Comparison of ENCODE assay signal across 8 cellular contexts in the genomic region with DNA sequence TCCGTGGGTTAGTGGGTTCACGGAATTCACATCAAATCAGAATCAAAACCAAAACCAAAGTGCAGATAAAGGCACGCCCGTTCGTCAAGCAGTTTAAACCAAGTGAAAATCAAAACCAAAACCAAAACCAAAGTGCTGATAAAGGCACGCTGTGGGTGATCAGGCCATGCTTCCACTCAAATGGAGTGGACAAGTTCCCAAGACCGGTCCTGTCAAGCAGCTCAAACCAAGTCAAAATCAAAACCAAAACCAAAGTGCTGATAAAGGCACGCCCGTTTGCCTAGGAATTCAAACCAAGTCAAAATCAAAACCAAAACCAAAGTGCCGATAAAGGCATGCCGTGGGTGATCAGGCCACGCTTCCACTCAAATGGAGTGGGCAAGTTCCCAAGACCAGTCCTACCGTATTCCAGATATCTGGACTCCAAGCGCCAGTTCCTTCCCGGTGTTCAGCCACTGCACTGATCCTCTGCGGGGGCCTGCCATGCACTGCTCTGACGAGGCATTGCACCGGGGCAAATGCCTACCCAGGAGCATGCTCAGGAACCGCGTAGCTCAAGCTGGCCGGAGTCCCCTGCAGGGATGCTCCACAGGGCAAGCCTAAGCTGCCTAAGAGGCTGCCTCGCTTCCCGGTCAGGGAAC. TPM values are rescaled to one million over a fixed set of nuclear protein-coding genes. Genes with fewer than 3 reads are reported as not detected.
DNase-seq lines count a peak whose midpoint lies in the region; ATAC-seq, FAIRE-seq and TF ChIP-seq lines count a peak whose summit lies in the region.
"Not testable (repeated sequence)": the region's sequence is repeated elsewhere in the genome, so short reads cannot be mapped to it uniquely, and the experiment has no call there.

No MANE protein-coding gene starts in this region.

- POLR2A ChIA-PET in HCT116 (lab: Charles Lee); GM12878 (lab: Charles Lee): not testable (repeated sequence)
- POLR2A ChIA-PET in OCI-LY7 (lab: Charles Lee) = interaction anchor here (0.7 kb wide), 1 partner anchor 109 kb away, joined by 3 read pairs; no protein-coding TSS in a partner anchor

- not testable (repeated sequence) for H3K9me3 Mint-ChIP-seq in osteocyte (ENCODE audit: unreplicated experiment)

- not testable (repeated sequence) for H3K27me3 ChIP-seq in HCT116 (ENCODE audit: insufficient read depth, low read length); GM12878 (replicated peaks in 1 of 2; ENCODE audit: control insufficient read depth in 2 of 2, insufficient read depth in 2 of 2, low read length in 1 of 2); left ventricle myocardium inferior (ENCODE audit: low read depth)

- H4K20me1 ChIP-seq in HCT116 (ENCODE audit: insufficient read depth); OCI-LY7 (ENCODE audit: insufficient read depth, low read length); GM12878 (ENCODE audit: control insufficient read depth, insufficient read depth): not testable (repeated sequence)

- not testable (repeated sequence) for H3K36me3 ChIP-seq in HCT116 (ENCODE audit: control insufficient read depth in 1 of 2, insufficient read depth in 2 of 2, low read length in 2 of 2); OCI-LY7 (ENCODE audit: insufficient read depth, low read length); GM12878 (ENCODE audit: control insufficient read depth in 2 of 2, insufficient read depth in 2 of 2, low read length in 1 of 2); left ventricle myocardium inferior

- not testable (repeated sequence) for H3K36me3 Mint-ChIP-seq in osteocyte (ENCODE audit: unreplicated experiment)

- in situ Hi-C loops in GM12878 (cut with MboI) = not testable (repeated sequence)

- H3K4me3 ChIP-seq in AG09309 (ENCODE audit: control insufficient read depth, low read depth, low read length) (peak overlapping the region; percentile 34), HCT116 (replicated peaks in 1 of 2; ENCODE audit: low read depth in 1 of 2, low read length in 2 of 2) (peak overlapping the region; percentile 19 to 35), OCI-LY7 (ENCODE audit: low read depth, low read length, poor library complexity, severe bottlenecking) (peak overlapping the region; percentile 47), GM12878 (peak overlapping the region; percentile 54), left ventricle myocardium inferior (peak overlapping the region; percentile 62)

- BruUV-seq in HCT116 (replicated peaks; lab: Mats Ljungman, UMichigan); OCI-LY7 (replicated peaks; lab: Mats Ljungman, UMichigan); GM12878 (replicated peaks; lab: Mats Ljungman, UMichigan): not testable (repeated sequence)

- not testable (repeated sequence) for TF ChIP-seq RAD21 in HCT116 (IDR thresholded peaks at IDR 0.05; ENCODE audit: low read depth); GM12878 (IDR thresholded peaks at IDR 0.05; ENCODE audit: insufficient read depth, low read depth, low read length)

- not testable (repeated sequence) for H3K4me3 Mint-ChIP-seq in osteocyte (ENCODE audit: unreplicated experiment)

- not testable (repeated sequence) for H3K27ac Mint-ChIP-seq in osteocyte (ENCODE audit: unreplicated experiment)

- not testable (repeated sequence) for TF ChIP-seq EP300 in GM12878 (IDR thresholded peaks at IDR 0.05; ENCODE audit: borderline replicate concordance in 1 of 2, control insufficient read depth in 1 of 2, low read depth in 2 of 2, low read length in 2 of 2)

- FAIRE-seq in GM12878 (lab: Jason Lieb, UNC) = peak; percentile 87

- H3K79me2 ChIP-seq in HCT116 (ENCODE audit: insufficient read depth, low read length); OCI-LY7 (ENCODE audit: insufficient read depth, low read depth, low read length); GM12878 (ENCODE audit: control insufficient read depth, insufficient read depth, low read length): not testable (repeated sequence)

- H3K27me3 Mint-ChIP-seq in osteocyte (ENCODE audit: unreplicated experiment) = peaks cover 44% of the 10 kb centered on the region

- H3K4me2 ChIP-seq in HCT116 (ENCODE audit: low read length) (peak overlapping the region; percentile 61), OCI-LY7 (ENCODE audit: low read length) (peak overlapping the region; percentile 70), GM12878 (ENCODE audit: control insufficient read depth, insufficient read depth) (peak overlapping the region; percentile 83)

- RAD21 ChIA-PET in HCT116 (lab: Charles Lee; ENCODE audit: low non-redundant PET in 1 of 2, low total read pairs in 2 of 2, uncharacterized antibody in 2 of 2, unreplicated experiment in 2 of 2) = not testable (repeated sequence)
- RAD21 ChIA-PET in GM12878 (lab: Charles Lee; ENCODE audit: unreplicated experiment) = interaction anchor here (1.4 kb wide), 1 partner anchor 1340 kb away, joined by 3 read pairs; no protein-coding TSS in a partner anchor

- H2AFZ ChIP-seq in HCT116 (ENCODE audit: low read depth, low read length, poor library complexity, severe bottlenecking) = peak overlapping the region; percentile 74
- H2AFZ ChIP-seq in OCI-LY7 (ENCODE audit: low read length) = peak overlapping the region; percentile 69; the same call in 1 of the 2 replicates
- peak overlapping the region; percentile 90 for H2AFZ ChIP-seq in GM12878 (ENCODE audit: control insufficient read depth, low read depth, low read length)

- TF ChIP-seq POLR2A in HCT116 (IDR thresholded peaks at IDR 0.05; ENCODE audit: borderline replicate concordance, extremely low read depth, insufficient read depth, insufficient read length); GM12878 (IDR thresholded peaks at IDR 0.05; ENCODE audit: low read depth, low read length): not testable (repeated sequence)

- H3K4me1 Mint-ChIP-seq in osteocyte (ENCODE audit: unreplicated experiment) = not testable (repeated sequence)

- peak; percentile 37; the same call in 1 of the 2 replicates for ATAC-seq in HCT116
- ATAC-seq in GM12878 = peak; percentile 63

- not testable (repeated sequence) for H3K4me1 ChIP-seq in HCT116 (ENCODE audit: control insufficient read depth in 1 of 2, insufficient read depth in 2 of 2, low read length in 2 of 2); left ventricle myocardium inferior
- H3K4me1 ChIP-seq in OCI-LY7 (ENCODE audit: insufficient read depth, low read length, poor library complexity, severe bottlenecking) (peaks cover 44% of the 10 kb centered on the region), GM12878 (ENCODE audit: control insufficient read depth, insufficient read depth, low read length) (peaks cover 28% of the 10 kb centered on the region)

- H3K27ac ChIP-seq in HCT116 (ENCODE audit: low read depth, low read length); OCI-LY7 (ENCODE audit: low read depth, low read length, poor library complexity, severe bottlenecking): not testable (repeated sequence)
- H3K27ac ChIP-seq in GM12878 (ENCODE audit: control insufficient read depth, insufficient read depth) = peak overlapping the region; percentile 60
- H3K27ac ChIP-seq in left ventricle myocardium inferior (replicated peaks) = peak overlapping the region; percentile 72

- not testable (repeated sequence) for H3K9me2 ChIP-seq in HCT116 (ENCODE audit: insufficient read depth); OCI-LY7 (ENCODE audit: insufficient read depth, low read length)

- not testable (repeated sequence) for H3K9me3 ChIP-seq in HCT116 (ENCODE audit: control insufficient read depth in 1 of 2, insufficient read depth in 1 of 2, low read depth in 1 of 2, low read length in 2 of 2); OCI-LY7 (ENCODE audit: low read length); GM12878 (replicated peaks; ENCODE audit: control insufficient read depth, insufficient read depth, low read length); left ventricle myocardium inferior (replicated peaks)

- not testable (repeated sequence) for H3K9ac ChIP-seq in HCT116 (ENCODE audit: low read length)
- peak overlapping the region; percentile 36; the same call in 1 of the 2 replicates for H3K9ac ChIP-seq in GM12878 (ENCODE audit: control insufficient read depth, insufficient read depth, low read length)

- SMC1A ChIA-PET in GM12878 (lab: Charles Lee; ENCODE audit: uncharacterized antibody, unreplicated experiment) = not testable (repeated sequence)

- WGBS in GM12878 (ENCODE audit: insufficient coverage, insufficient replicate concordance, low lambda C conversion rate, missing lambda C conversion rate) = 36% methylated on average over 23 of the region's 23 CpGs

- peak; percentile 3 for DNase-seq in AG09309 (ENCODE audit: low read depth)
- not testable (repeated sequence) for DNase-seq in HCT116 (ENCODE audit: low read depth, low spot score); left ventricle myocardium inferior
- DNase-seq in OCI-LY7 (ENCODE audit: low spot score) = peak; percentile 49
- DNase-seq in activated CD4-positive, alpha-beta T cell treated with anti-CD3 and anti-CD28 coated beads, Interleukin-2, amount 50 U/mL, for 48 hours = peak; percentile 48 to 64
- DNase-seq in GM12878 (ENCODE audit: low read depth, low spot score) = peak; percentile 67
- DNase-seq in osteocyte (ENCODE audit: extremely low spot score, unreplicated experiment) = peak; percentile 32
- peak; percentile 16 to 22 for DNase-seq in stimulated activated CD8-positive, alpha-beta memory T cell treated with anti-CD3 and anti-CD28 coated beads, Interleukin-2, amount 100 ng/mL, for 1 hour (ENCODE audit: low read depth in 2 of 2)

- CTCF ChIA-PET in HCT116 (lab: Charles Lee); OCI-LY7 (lab: Charles Lee; ENCODE audit: unreplicated experiment): not testable (repeated sequence)
- CTCF ChIA-PET in GM12878 (lab: Yijun Ruan, JAX) = interaction anchor here (1.1 to 1.5 kb wide), 2 partner anchors 19 to 43 kb away, joined by 3 to 4 read pairs; no protein-coding TSS in a partner anchor

- TF ChIP-seq CTCF in AG09309 (IDR thresholded peaks at IDR 0.05; ENCODE audit: control insufficient read depth, insufficient read depth, low read depth, low read length, missing control alignments); HCT116 (IDR thresholded peaks at IDR 0.05 in 2 of 3, conservative IDR thresholded peaks at IDR 0.05 in 1 of 3; ENCODE audit: borderline replicate concordance in 1 of 3, insufficient read depth in 1 of 3, low read depth in 2 of 3, low read length in 2 of 3); OCI-LY7 (conservative IDR thresholded peaks at IDR 0.05; ENCODE audit: low read length); GM12878 (IDR thresholded peaks at IDR 0.05 in 2 of 3, conservative IDR thresholded peaks at IDR 0.05 in 1 of 3; ENCODE audit: control insufficient read depth in 2 of 3, extremely low read depth in 1 of 3, insufficient read depth in 1 of 3, low read depth in 3 of 3, low read length in 3 of 3); left ventricle myocardium inferior (IDR thresholded peaks at IDR 0.05; ENCODE audit: borderline replicate concordance); osteocyte (IDR thresholded peaks at IDR 0.05): not testable (repeated sequence)

- intact Hi-C loops in HCT116 (cut with micrococcal nuclease); OCI-LY7 (cut with micrococcal nuclease; ENCODE audit: unreplicated experiment); left ventricle myocardium inferior (cut with micrococcal nuclease): not testable (repeated sequence)
- intact Hi-C loops in GM12878 (cut with micrococcal nuclease; ENCODE audit: unreplicated experiment) = loop anchor here (2.0 to 10.0 kb wide), 2 partner anchors 20 to 140 kb away; a partner anchor contains a TSS

RNA-seq across cellular contexts. Expression of a gene that starts 23.3 kb away (rescaled TPM):
- total RNA-seq in HCT116 (2021; ENCODE audit: unreplicated experiment) (not detected), OCI-LY7 (2022) (not detected in 2 replicates), GM12878 (2014; rRNA removed) (not detected in 2 replicates), GM12878 (2014; rRNA removed; fragmentation: Illumina TruSeq; extraction: Trizol) (not detected in 2 replicates), GM12878 (2021) (not detected in 2 replicates), left ventricle myocardium inferior (not detected), osteocyte (not detected in 2 replicates)
- polyA plus RNA-seq in HCT116 (2012) = not detected in 2 replicates
- not detected in 2 replicates for total RNA-seq in OCI-LY7 (2014; rRNA removed; shearing (Covaris generic))
- total RNA-seq in GM12878 (2013; cell fraction: nucleolus; rRNA removed) = not detected in 2 replicates
- polyA plus RNA-seq in GM12878 (2011; ENCODE audit: low read depth) = not detected
- polyA plus RNA-seq in GM12878 (2011; rRNA removed) (not detected in 2 replicates), GM12878 (2014; fragmentation: Illumina TruSeq; extraction: Trizol) (not detected in 2 replicates), GM12878 (2014; fragmentation: Nextera tagmentation; extraction: Ambion mirVana) (under 1 TPM in 1 of 2 experiments, not detected in 1; 0.13 TPM), GM12878 (2014; rRNA removed) (not detected in 2 replicates), GM12878 (2016; fragmentation: Nextera tagmentation; extraction: Ambion mirVana) (not detected)
- not detected in 2 replicates for polyA plus RNA-seq in GM12878 (2011; cell fraction: cytosol; rRNA removed)
- not detected in 2 replicates for polyA plus RNA-seq in GM12878 (2011; cell fraction: nucleus; rRNA removed)
- polyA plus RNA-seq in GM12878 (2012) = 0.09 TPM in 1 of 2 replicates, not detected in the other
- not detected in 2 replicates for polyA minus RNA-seq in GM12878 (2011; rRNA and poly(A)+ RNA removed)
- polyA minus RNA-seq in GM12878 (2011; cell fraction: cytosol; rRNA and poly(A)+ RNA removed) = not detected in 2 replicates
- not detected in 2 replicates for polyA minus RNA-seq in GM12878 (2011; cell fraction: nucleus; rRNA and poly(A)+ RNA removed)

RNA-seq across cellular contexts. Expression of a gene that starts 26.7 kb away (rescaled TPM):
- 60.4 TPM for total RNA-seq in HCT116 (2021; ENCODE audit: unreplicated experiment)
- polyA plus RNA-seq in HCT116 (2012) = 52.9 and 54.6 TPM in 2 replicates
- total RNA-seq in OCI-LY7 (2014; rRNA removed; shearing (Covaris generic)) = 84.6 and 111 TPM in 2 replicates
- 156 and 162 TPM in 2 replicates for total RNA-seq in OCI-LY7 (2022)
- 58.7 and 64.4 TPM in 2 replicates for total RNA-seq in GM12878 (2013; cell fraction: nucleolus; rRNA removed)
- total RNA-seq in GM12878 (2014; rRNA removed) = 73.0 and 90.1 TPM in 2 replicates
- 30.0 and 36.1 TPM in 2 replicates for total RNA-seq in GM12878 (2014; rRNA removed; fragmentation: Illumina TruSeq; extraction: Trizol)
- total RNA-seq in GM12878 (2021) = 87.6 and 91.5 TPM in 2 replicates
- polyA plus RNA-seq in GM12878 (2011; ENCODE audit: low read depth) = 19.8 TPM
- 32.2 and 59.4 TPM in 2 replicates for polyA plus RNA-seq in GM12878 (2011; rRNA removed)
- polyA plus RNA-seq in GM12878 (2011; cell fraction: cytosol; rRNA removed) = 69.1 and 75.3 TPM in 2 replicates
- polyA plus RNA-seq in GM12878 (2011; cell fraction: nucleus; rRNA removed) = 110 and 152 TPM in 2 replicates
- polyA plus RNA-seq in GM12878 (2012) = 35.8 and 37.7 TPM in 2 replicates
- 21.4 and 56.1 TPM in 2 replicates for polyA plus RNA-seq in GM12878 (2014; fragmentation: Illumina TruSeq; extraction: Trizol)
- polyA plus RNA-seq in GM12878 (2014; fragmentation: Nextera tagmentation; extraction: Ambion mirVana) = 1 to 10 TPM; 2.1 to 5.0 TPM
- 54.9 and 66.6 TPM in 2 replicates for polyA plus RNA-seq in GM12878 (2014; rRNA removed)
- polyA plus RNA-seq in GM12878 (2016; fragmentation: Nextera tagmentation; extraction: Ambion mirVana) = 10 to 100 TPM; 89.1 to 98.6 TPM
- 137 and 178 TPM in 2 replicates for polyA minus RNA-seq in GM12878 (2011; rRNA and poly(A)+ RNA removed)
- polyA minus RNA-seq in GM12878 (2011; cell fraction: cytosol; rRNA and poly(A)+ RNA removed) = 57.7 and 67.1 TPM in 2 replicates
- polyA minus RNA-seq in GM12878 (2011; cell fraction: nucleus; rRNA and poly(A)+ RNA removed) = 47.6 and 76.1 TPM in 2 replicates
- total RNA-seq in left ventricle myocardium inferior = 28.2 TPM
- total RNA-seq in osteocyte = 42.0 and 45.4 TPM in 2 replicates
